ENCODE assay signal across 1 cellular context in genomic region chr11:120335928-120336640, GRCh38.
TF ChIP-seq lines count a peak whose summit lies in the region.

A gene with protein sequence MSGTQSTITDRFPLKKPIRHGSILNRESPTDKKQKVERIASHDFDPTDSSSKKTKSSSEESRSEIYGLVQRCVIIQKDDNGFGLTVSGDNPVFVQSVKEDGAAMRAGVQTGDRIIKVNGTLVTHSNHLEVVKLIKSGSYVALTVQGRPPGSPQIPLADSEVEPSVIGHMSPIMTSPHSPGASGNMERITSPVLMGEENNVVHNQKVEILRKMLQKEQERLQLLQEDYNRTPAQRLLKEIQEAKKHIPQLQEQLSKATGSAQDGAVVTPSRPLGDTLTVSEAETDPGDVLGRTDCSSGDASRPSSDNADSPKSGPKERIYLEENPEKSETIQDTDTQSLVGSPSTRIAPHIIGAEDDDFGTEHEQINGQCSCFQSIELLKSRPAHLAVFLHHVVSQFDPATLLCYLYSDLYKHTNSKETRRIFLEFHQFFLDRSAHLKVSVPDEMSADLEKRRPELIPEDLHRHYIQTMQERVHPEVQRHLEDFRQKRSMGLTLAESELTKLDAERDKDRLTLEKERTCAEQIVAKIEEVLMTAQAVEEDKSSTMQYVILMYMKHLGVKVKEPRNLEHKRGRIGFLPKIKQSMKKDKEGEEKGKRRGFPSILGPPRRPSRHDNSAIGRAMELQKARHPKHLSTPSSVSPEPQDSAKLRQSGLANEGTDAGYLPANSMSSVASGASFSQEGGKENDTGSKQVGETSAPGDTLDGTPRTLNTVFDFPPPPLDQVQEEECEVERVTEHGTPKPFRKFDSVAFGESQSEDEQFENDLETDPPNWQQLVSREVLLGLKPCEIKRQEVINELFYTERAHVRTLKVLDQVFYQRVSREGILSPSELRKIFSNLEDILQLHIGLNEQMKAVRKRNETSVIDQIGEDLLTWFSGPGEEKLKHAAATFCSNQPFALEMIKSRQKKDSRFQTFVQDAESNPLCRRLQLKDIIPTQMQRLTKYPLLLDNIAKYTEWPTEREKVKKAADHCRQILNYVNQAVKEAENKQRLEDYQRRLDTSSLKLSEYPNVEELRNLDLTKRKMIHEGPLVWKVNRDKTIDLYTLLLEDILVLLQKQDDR (N-terminal part only) (plus strand): TSS chr11:120336413. CDS start chr11:120337244, 831 bp downstream.

TF ChIP-seq in HepG2, 621 proteins besides CTCF, POLR2A, EP300 and RAD21 (continued from another document and continues in another):
- TF ChIP-seq CENPT (CRISPR knock-in tag; IDR thresholded peaks at IDR 0.05; ENCODE audit: low read depth) (0 out of 2 replicates have a peak, but pooled peaks have one; percentile 68), MATR3 (CRISPR knock-in tag; IDR thresholded peaks at IDR 0.05) (no peak), HNRNPL (IDR thresholded peaks at IDR 0.05; ENCODE audit: low read depth, low read length) (peak; percentile 65), PHB2 (IDR thresholded peaks at IDR 0.05; ENCODE audit: partially characterized antibody) (no peak), ZNF879 (CRISPR knock-in tag; IDR thresholded peaks at IDR 0.05) (no peak), TARDBP (CRISPR knock-in tag; IDR thresholded peaks at IDR 0.05) (peak; percentile 91), ZNF350 (CRISPR knock-in tag; IDR thresholded peaks at IDR 0.05; ENCODE audit: borderline replicate concordance, low read depth) (peak; percentile 95), ZC3H4 (CRISPR knock-in tag; IDR thresholded peaks at IDR 0.05; ENCODE audit: borderline replicate concordance) (no peak), KAT7 (CRISPR knock-in tag; IDR thresholded peaks at IDR 0.05; ENCODE audit: borderline replicate concordance) (peak; percentile 47; the same call in 1 of the 2 replicates), ZNF292 (CRISPR knock-in tag; IDR thresholded peaks at IDR 0.05; ENCODE audit: borderline replicate concordance, low read depth) (peak; percentile 71), ZNF850 (CRISPR knock-in tag; conservative IDR thresholded peaks at IDR 0.05) (0 out of 2 replicates have a peak, but pooled peaks have one; percentile 31), RFX3 (CRISPR knock-in tag; IDR thresholded peaks at IDR 0.05) (no peak), DR1 (CRISPR knock-in tag; IDR thresholded peaks at IDR 0.05) (0 out of 2 replicates have a peak, but pooled peaks have one; percentile 32), ZNF431 (CRISPR knock-in tag; IDR thresholded peaks at IDR 0.05; ENCODE audit: borderline replicate concordance, low read depth) (peak; percentile 53; the same call in 1 of the 2 replicates), MEIS1 (CRISPR knock-in tag; IDR thresholded peaks at IDR 0.05; ENCODE audit: borderline replicate concordance) (no peak; the same call in 1 of the 2 replicates), ZNF781 (CRISPR knock-in tag; IDR thresholded peaks at IDR 0.05; ENCODE audit: borderline replicate concordance, not compliant biosample characterization) (peak; percentile 34), U2AF2 (IDR thresholded peaks at IDR 0.05; ENCODE audit: low read depth, low read length) (0 out of 2 replicates have a peak, but pooled peaks have one; percentile 85), GLI4 (CRISPR knock-in tag; IDR thresholded peaks at IDR 0.05; ENCODE audit: borderline replicate concordance) (peak; percentile 59; the same call in 1 of the 2 replicates), ZEB1 (IDR thresholded peaks at IDR 0.05; ENCODE audit: insufficient replicate concordance, low read depth) (peak; percentile 85), ZFP41 (CRISPR knock-in tag; IDR thresholded peaks at IDR 0.05; ENCODE audit: borderline replicate concordance) (no peak), RFX1 (IDR thresholded peaks at IDR 0.05) (no peak), ZSCAN20 (CRISPR knock-in tag; IDR thresholded peaks at IDR 0.05; ENCODE audit: borderline replicate concordance) (no peak), RNF219 (CRISPR knock-in tag; IDR thresholded peaks at IDR 0.05) (no peak), PPARG (CRISPR knock-in tag; conservative IDR thresholded peaks at IDR 0.05) (no peak), HNF4A (CRISPR knock-in tag; IDR thresholded peaks at IDR 0.05) (no peak; the same call in 1 of the 2 replicates), PTBP1 (IDR thresholded peaks at IDR 0.05; ENCODE audit: low read depth, low read length, poor library complexity, severe bottlenecking) (peak; percentile 91), HMGA1 (CRISPR knock-in tag; conservative IDR thresholded peaks at IDR 0.05) (no peak), ZNF317 (CRISPR knock-in tag; IDR thresholded peaks at IDR 0.05) (peak; percentile 76), ETV6 (CRISPR knock-in tag; conservative IDR thresholded peaks at IDR 0.05) (peak; percentile 30; the same call in 1 of the 2 replicates), RCOR2 (CRISPR knock-in tag; IDR thresholded peaks at IDR 0.05) (no peak), TAF1 (CRISPR knock-in tag; IDR thresholded peaks at IDR 0.05) (peak; percentile 66; the same call in 1 of the 2 replicates), NCOA1 (CRISPR knock-in tag; IDR thresholded peaks at IDR 0.05) (no peak), CSRNP1 (CRISPR knock-in tag; IDR thresholded peaks at IDR 0.05) (peak; percentile 84; the same call in 1 of the 2 replicates), GABPB1 (CRISPR knock-in tag; IDR thresholded peaks at IDR 0.05) (peak; percentile 85), SMAD3 (CRISPR knock-in tag; IDR thresholded peaks at IDR 0.05) (peak; percentile 32; the same call in 1 of the 2 replicates), FOXK2 (IDR thresholded peaks at IDR 0.05) (no peak), ZHX1 (CRISPR knock-in tag; IDR thresholded peaks at IDR 0.05; ENCODE audit: low read depth) (peak; percentile 74; the same call in 1 of the 2 replicates), FOXO4 (CRISPR knock-in tag; conservative IDR thresholded peaks at IDR 0.05) (no peak), ZFP90 (CRISPR knock-in tag; IDR thresholded peaks at IDR 0.05; ENCODE audit: borderline replicate concordance) (peak; percentile 86; the same call in 1 of the 2 replicates), ZNF326 (CRISPR knock-in tag; IDR thresholded peaks at IDR 0.05; ENCODE audit: borderline replicate concordance) (no peak), CAMTA2 (CRISPR knock-in tag; IDR thresholded peaks at IDR 0.05; ENCODE audit: borderline replicate concordance) (no peak), ZNF260 (CRISPR knock-in tag; IDR thresholded peaks at IDR 0.05; ENCODE audit: borderline replicate concordance, low read depth) (no peak)
- TF ChIP-seq, protein P1, sequence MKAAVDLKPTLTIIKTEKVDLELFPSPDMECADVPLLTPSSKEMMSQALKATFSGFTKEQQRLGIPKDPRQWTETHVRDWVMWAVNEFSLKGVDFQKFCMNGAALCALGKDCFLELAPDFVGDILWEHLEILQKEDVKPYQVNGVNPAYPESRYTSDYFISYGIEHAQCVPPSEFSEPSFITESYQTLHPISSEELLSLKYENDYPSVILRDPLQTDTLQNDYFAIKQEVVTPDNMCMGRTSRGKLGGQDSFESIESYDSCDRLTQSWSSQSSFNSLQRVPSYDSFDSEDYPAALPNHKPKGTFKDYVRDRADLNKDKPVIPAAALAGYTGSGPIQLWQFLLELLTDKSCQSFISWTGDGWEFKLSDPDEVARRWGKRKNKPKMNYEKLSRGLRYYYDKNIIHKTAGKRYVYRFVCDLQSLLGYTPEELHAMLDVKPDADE (CRISPR knock-in tag; IDR thresholded peaks at IDR 0.05): no peak
- TF ChIP-seq, protein P2, sequence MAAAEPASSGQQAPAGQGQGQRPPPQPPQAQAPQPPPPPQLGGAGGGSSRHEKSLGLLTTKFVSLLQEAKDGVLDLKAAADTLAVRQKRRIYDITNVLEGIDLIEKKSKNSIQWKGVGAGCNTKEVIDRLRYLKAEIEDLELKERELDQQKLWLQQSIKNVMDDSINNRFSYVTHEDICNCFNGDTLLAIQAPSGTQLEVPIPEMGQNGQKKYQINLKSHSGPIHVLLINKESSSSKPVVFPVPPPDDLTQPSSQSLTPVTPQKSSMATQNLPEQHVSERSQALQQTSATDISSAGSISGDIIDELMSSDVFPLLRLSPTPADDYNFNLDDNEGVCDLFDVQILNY (CRISPR knock-in tag; conservative IDR thresholded peaks at IDR 0.05): no peak
- TF ChIP-seq, protein P3, sequence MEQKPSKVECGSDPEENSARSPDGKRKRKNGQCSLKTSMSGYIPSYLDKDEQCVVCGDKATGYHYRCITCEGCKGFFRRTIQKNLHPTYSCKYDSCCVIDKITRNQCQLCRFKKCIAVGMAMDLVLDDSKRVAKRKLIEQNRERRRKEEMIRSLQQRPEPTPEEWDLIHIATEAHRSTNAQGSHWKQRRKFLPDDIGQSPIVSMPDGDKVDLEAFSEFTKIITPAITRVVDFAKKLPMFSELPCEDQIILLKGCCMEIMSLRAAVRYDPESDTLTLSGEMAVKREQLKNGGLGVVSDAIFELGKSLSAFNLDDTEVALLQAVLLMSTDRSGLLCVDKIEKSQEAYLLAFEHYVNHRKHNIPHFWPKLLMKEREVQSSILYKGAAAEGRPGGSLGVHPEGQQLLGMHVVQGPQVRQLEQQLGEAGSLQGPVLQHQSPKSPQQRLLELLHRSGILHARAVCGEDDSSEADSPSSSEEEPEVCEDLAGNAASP (CRISPR knock-in tag; IDR thresholded peaks at IDR 0.05; ENCODE audit: borderline replicate concordance): peak; percentile 71
- TF ChIP-seq, protein P4, sequence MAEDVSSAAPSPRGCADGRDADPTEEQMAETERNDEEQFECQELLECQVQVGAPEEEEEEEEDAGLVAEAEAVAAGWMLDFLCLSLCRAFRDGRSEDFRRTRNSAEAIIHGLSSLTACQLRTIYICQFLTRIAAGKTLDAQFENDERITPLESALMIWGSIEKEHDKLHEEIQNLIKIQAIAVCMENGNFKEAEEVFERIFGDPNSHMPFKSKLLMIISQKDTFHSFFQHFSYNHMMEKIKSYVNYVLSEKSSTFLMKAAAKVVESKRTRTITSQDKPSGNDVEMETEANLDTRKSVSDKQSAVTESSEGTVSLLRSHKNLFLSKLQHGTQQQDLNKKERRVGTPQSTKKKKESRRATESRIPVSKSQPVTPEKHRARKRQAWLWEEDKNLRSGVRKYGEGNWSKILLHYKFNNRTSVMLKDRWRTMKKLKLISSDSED (CRISPR knock-in tag; IDR thresholded peaks at IDR 0.05): no peak
- TF ChIP-seq, protein P5, sequence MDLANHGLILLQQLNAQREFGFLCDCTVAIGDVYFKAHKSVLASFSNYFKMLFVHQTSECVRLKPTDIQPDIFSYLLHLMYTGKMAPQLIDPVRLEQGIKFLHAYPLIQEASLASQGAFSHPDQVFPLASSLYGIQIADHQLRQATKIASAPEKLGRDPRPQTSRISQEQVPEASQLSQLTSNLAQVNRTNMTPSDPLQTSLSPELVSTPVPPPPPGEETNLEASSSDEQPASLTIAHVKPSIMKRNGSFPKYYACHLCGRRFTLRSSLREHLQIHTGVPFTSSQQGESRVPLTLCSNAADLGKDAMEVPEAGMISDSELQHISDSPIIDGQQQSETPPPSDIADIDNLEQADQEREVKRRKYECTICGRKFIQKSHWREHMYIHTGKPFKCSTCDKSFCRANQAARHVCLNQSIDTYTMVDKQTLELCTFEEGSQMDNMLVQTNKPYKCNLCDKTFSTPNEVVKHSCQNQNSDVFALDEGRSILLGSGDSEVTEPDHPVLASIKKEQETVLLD (CRISPR knock-in tag; IDR thresholded peaks at IDR 0.05; ENCODE audit: low read depth): peak; percentile 97
